In genomic region chrX:107686026-107686425, GRCh38 we compare ENCODE assay signal across 1 cellular context.
TF ChIP-seq lines count a peak whose summit lies in the region.

No MANE protein-coding gene starts in this region.

TF ChIP-seq in WTC11, 78 proteins besides CTCF, POLR2A, EP300 and RAD21 (continued from another document):
- no peak for TF ChIP-seq OVOL2 (CRISPR knock-in tag; IDR thresholded peaks at IDR 0.05; ENCODE audit: borderline replicate concordance)
- no peak for TF ChIP-seq IRF1 (CRISPR knock-in tag; IDR thresholded peaks at IDR 0.05)
- no peak for TF ChIP-seq TCF7 (CRISPR knock-in tag; IDR thresholded peaks at IDR 0.05; ENCODE audit: low read depth)
- no peak for TF ChIP-seq NR1H2 (CRISPR knock-in tag; IDR thresholded peaks at IDR 0.05)
- no peak for TF ChIP-seq ZNF416 (CRISPR knock-in tag; IDR thresholded peaks at IDR 0.05)
- no peak for TF ChIP-seq ARID4B (CRISPR knock-in tag; IDR thresholded peaks at IDR 0.05; ENCODE audit: borderline replicate concordance)
- TF ChIP-seq ZSCAN18 (CRISPR knock-in tag; IDR thresholded peaks at IDR 0.05) = no peak
